Comparison of ENCODE assay signal across 1 cellular context in the genomic region with DNA sequence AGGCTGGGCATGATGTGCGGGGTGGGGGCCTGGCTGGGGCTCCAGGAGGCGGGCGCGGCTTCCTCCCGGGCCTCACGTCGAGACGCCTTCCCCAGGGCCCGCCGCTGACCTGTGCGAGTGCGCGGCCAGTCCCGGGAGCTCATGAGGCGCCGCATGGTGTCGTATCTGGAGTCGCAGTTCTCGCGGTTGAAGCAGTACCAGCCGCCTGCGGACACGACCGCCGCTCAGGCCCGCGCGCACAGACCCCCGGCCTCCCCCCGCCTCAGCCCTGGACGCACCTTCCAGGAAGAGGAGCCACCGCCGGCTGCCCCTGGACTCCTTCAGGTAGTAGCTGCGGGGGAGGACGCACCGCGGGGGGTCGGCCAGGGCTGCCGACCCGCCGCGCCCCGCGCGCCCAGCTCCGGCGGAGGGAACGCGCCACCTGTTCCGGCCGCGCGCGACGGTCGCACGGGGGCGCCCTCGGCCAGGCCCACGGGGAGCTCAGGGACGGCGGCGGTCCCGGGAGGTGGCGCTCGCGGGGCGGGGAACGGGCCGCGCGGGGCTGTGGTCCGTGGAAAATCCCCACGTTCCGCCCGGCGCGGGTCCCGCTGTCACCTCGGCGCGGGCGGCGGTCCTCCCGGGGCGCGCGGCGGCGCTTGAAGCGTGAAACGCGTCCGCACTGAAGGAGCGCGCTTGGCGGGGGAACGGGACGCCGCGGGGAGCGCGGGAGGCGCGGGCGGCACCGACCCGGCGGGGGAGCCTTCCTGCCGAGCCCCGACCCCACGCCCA.
TF ChIP-seq lines count a peak whose summit lies in the region.

No MANE protein-coding gene starts in this region.

TF ChIP-seq in A549, 52 proteins besides CTCF, POLR2A, EP300 and RAD21 (continued from another document):
- TF ChIP-seq ZNF302 (CRISPR knock-in tag; IDR thresholded peaks at IDR 0.05): no peak
- no peak for TF ChIP-seq CHD2 (IDR thresholded peaks at IDR 0.05; ENCODE audit: low read length, partially characterized antibody)
- TF ChIP-seq FOXS1 (CRISPR knock-in tag; IDR thresholded peaks at IDR 0.05): no peak
- no peak for TF ChIP-seq MAFK (IDR thresholded peaks at IDR 0.05; ENCODE audit: partially characterized antibody)
- TF ChIP-seq, protein P1, sequence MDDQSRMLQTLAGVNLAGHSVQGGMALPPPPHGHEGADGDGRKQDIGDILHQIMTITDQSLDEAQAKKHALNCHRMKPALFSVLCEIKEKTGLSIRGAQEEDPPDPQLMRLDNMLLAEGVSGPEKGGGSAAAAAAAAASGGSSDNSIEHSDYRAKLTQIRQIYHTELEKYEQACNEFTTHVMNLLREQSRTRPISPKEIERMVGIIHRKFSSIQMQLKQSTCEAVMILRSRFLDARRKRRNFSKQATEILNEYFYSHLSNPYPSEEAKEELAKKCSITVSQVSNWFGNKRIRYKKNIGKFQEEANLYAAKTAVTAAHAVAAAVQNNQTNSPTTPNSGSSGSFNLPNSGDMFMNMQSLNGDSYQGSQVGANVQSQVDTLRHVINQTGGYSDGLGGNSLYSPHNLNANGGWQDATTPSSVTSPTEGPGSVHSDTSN (IDR thresholded peaks at IDR 0.05): no peak
- TF ChIP-seq, protein P2, sequence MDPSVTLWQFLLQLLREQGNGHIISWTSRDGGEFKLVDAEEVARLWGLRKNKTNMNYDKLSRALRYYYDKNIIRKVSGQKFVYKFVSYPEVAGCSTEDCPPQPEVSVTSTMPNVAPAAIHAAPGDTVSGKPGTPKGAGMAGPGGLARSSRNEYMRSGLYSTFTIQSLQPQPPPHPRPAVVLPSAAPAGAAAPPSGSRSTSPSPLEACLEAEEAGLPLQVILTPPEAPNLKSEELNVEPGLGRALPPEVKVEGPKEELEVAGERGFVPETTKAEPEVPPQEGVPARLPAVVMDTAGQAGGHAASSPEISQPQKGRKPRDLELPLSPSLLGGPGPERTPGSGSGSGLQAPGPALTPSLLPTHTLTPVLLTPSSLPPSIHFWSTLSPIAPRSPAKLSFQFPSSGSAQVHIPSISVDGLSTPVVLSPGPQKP (IDR thresholded peaks at IDR 0.05; ENCODE audit: low read depth, low read length): no peak
- TF ChIP-seq NPAS2 (CRISPR knock-in tag; IDR thresholded peaks at IDR 0.05; ENCODE audit: borderline replicate concordance): no peak
- TF ChIP-seq, protein P3, sequence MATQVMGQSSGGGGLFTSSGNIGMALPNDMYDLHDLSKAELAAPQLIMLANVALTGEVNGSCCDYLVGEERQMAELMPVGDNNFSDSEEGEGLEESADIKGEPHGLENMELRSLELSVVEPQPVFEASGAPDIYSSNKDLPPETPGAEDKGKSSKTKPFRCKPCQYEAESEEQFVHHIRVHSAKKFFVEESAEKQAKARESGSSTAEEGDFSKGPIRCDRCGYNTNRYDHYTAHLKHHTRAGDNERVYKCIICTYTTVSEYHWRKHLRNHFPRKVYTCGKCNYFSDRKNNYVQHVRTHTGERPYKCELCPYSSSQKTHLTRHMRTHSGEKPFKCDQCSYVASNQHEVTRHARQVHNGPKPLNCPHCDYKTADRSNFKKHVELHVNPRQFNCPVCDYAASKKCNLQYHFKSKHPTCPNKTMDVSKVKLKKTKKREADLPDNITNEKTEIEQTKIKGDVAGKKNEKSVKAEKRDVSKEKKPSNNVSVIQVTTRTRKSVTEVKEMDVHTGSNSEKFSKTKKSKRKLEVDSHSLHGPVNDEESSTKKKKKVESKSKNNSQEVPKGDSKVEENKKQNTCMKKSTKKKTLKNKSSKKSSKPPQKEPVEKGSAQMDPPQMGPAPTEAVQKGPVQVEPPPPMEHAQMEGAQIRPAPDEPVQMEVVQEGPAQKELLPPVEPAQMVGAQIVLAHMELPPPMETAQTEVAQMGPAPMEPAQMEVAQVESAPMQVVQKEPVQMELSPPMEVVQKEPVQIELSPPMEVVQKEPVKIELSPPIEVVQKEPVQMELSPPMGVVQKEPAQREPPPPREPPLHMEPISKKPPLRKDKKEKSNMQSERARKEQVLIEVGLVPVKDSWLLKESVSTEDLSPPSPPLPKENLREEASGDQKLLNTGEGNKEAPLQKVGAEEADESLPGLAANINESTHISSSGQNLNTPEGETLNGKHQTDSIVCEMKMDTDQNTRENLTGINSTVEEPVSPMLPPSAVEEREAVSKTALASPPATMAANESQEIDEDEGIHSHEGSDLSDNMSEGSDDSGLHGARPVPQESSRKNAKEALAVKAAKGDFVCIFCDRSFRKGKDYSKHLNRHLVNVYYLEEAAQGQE (IDR thresholded peaks at IDR 0.05): no peak
- TF ChIP-seq, protein P4, sequence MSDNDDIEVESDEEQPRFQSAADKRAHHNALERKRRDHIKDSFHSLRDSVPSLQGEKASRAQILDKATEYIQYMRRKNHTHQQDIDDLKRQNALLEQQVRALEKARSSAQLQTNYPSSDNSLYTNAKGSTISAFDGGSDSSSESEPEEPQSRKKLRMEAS (IDR thresholded peaks at IDR 0.05): peak; percentile 80; the same call in 1 of the 2 replicates
- TF ChIP-seq ESRRA (IDR thresholded peaks at IDR 0.05; ENCODE audit: borderline replicate concordance, low read length): no peak
- TF ChIP-seq KDM1A (IDR thresholded peaks at IDR 0.05; ENCODE audit: low read depth): no peak
- TF ChIP-seq, protein P5, sequence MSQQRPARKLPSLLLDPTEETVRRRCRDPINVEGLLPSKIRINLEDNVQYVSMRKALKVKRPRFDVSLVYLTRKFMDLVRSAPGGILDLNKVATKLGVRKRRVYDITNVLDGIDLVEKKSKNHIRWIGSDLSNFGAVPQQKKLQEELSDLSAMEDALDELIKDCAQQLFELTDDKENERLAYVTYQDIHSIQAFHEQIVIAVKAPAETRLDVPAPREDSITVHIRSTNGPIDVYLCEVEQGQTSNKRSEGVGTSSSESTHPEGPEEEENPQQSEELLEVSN (IDR thresholded peaks at IDR 0.05; ENCODE audit: borderline replicate concordance, low read depth): peak; percentile 55; the same call in 1 of the 2 replicates
- peak; percentile 100 for TF ChIP-seq SMC3 (IDR thresholded peaks at IDR 0.05)
- TF ChIP-seq ZC3H11A (IDR thresholded peaks at IDR 0.05): no peak
- no peak for TF ChIP-seq ZFP36 (IDR thresholded peaks at IDR 0.05; ENCODE audit: borderline replicate concordance, partially characterized antibody)
- no peak for TF ChIP-seq BHLHE40 (IDR thresholded peaks at IDR 0.05; ENCODE audit: low read depth, low read length)
- no peak for TF ChIP-seq FOSL2 (IDR thresholded peaks at IDR 0.05)
- no peak for TF ChIP-seq FOSL2 (CRISPR knock-in tag; IDR thresholded peaks at IDR 0.05)
- no peak for TF ChIP-seq EHF (CRISPR knock-in tag; IDR thresholded peaks at IDR 0.05)
- TF ChIP-seq, protein P6, sequence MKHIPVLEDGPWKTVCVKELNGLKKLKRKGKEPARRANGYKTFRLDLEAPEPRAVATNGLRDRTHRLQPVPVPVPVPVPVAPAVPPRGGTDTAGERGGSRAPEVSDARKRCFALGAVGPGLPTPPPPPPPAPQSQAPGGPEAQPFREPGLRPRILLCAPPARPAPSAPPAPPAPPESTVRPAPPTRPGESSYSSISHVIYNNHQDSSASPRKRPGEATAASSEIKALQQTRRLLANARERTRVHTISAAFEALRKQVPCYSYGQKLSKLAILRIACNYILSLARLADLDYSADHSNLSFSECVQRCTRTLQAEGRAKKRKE (CRISPR knock-in tag; IDR thresholded peaks at IDR 0.05; ENCODE audit: low read depth): no peak
- TF ChIP-seq RCOR1 (IDR thresholded peaks at IDR 0.05; ENCODE audit: low read depth, low read length): no peak
- no peak for TF ChIP-seq POLR2AphosphoS2 (conservative IDR thresholded peaks at IDR 0.05; ENCODE audit: low read length)
TF ChIP-seq in A549: peak in this region for 5.
